In the genomic region with DNA sequence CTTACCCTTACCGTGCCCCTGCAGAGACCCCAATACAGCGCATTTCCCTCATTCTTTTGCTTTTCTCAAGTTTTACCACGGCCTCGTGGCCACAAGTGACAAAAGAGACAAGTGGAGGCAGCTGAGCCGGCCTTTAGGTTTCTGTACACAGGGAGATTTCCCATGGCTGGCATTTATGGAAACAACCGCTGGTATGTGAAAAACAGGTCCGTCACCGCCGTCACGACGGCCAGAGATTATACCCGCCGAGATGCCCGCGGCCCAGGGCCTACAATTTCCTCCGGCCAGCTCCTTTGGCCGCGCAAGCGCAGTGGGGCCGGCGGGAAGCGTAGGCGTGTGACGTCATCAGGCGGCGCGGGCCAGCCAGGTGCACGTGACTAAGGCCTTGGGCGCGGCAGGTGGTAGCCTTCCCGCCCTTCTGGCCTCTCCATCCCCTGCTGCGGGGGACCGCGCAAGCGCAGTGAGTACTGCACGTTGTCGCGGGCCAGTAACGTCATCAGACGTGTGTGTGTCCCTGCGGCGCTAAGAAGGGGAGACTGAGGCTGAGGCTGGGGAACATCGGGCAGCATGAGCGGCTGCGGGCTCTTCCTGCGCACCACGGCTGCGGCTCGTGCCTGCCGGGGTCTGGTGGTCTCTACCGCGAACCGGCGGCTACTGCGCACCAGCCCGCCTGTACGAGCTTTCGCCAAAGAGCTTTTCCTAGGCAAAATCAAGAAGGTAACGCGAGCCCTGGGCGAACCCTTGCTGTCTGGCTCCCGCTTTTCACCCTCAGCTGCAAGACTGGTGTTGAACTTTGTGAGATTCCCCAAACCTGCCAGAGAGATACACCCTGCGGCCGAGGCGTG, we compare ENCODE assay signal across 1 cellular context.
TF ChIP-seq lines count a peak whose summit lies in the region.

A gene (plus strand): TSS at position 496 of the 845 bp plus-strand sequence. CDS start 72 bp downstream, at position 568.

TF ChIP-seq in HepG2, 621 proteins besides CTCF, POLR2A, EP300 and RAD21 (continued from another document and continues in another):
- TF ChIP-seq, protein P1, sequence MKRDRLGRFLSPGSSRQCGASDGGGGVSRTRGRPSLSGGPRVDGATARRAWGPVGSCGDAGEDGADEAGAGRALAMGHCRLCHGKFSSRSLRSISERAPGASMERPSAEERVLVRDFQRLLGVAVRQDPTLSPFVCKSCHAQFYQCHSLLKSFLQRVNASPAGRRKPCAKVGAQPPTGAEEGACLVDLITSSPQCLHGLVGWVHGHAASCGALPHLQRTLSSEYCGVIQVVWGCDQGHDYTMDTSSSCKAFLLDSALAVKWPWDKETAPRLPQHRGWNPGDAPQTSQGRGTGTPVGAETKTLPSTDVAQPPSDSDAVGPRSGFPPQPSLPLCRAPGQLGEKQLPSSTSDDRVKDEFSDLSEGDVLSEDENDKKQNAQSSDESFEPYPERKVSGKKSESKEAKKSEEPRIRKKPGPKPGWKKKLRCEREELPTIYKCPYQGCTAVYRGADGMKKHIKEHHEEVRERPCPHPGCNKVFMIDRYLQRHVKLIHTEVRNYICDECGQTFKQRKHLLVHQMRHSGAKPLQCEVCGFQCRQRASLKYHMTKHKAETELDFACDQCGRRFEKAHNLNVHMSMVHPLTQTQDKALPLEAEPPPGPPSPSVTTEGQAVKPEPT (CRISPR knock-in tag; IDR thresholded peaks at IDR 0.05; ENCODE audit: low read depth) = peak; percentile 80
- TF ChIP-seq ZNF24 (IDR thresholded peaks at IDR 0.05) (no peak), ZNF143 (CRISPR knock-in tag; IDR thresholded peaks at IDR 0.05) (peak; percentile 67), HDAC2 (CRISPR knock-in tag; IDR thresholded peaks at IDR 0.05) (peak; percentile 96), JUND (CRISPR knock-in tag; IDR thresholded peaks at IDR 0.05) (0 out of 2 replicates have a peak, but pooled peaks have one; percentile 70), KDM4B (CRISPR knock-in tag; IDR thresholded peaks at IDR 0.05) (peak; percentile 85), ZNF333 (CRISPR knock-in tag; IDR thresholded peaks at IDR 0.05; ENCODE audit: borderline replicate concordance) (peak; percentile 95), ATF7-NPFF (CRISPR knock-in tag; IDR thresholded peaks at IDR 0.05; ENCODE audit: low read depth) (peak; percentile 97), GABPB1 (CRISPR knock-in tag; IDR thresholded peaks at IDR 0.05) (peak; percentile 91), THYN1 (CRISPR knock-in tag; IDR thresholded peaks at IDR 0.05; ENCODE audit: borderline replicate concordance, low read depth) (no peak), RNF2 (conservative IDR thresholded peaks at IDR 0.05; ENCODE audit: low read depth) (peak; percentile 99), ZNF616 (CRISPR knock-in tag; IDR thresholded peaks at IDR 0.05; ENCODE audit: low read depth) (peak; percentile 97; the same call in 1 of the 2 replicates), PAWR (CRISPR knock-in tag; IDR thresholded peaks at IDR 0.05; ENCODE audit: borderline replicate concordance) (no peak), ZNF263 (CRISPR knock-in tag; IDR thresholded peaks at IDR 0.05) (peak; percentile 78), ZBTB7B (CRISPR knock-in tag; IDR thresholded peaks at IDR 0.05) (peak; percentile 68; the same call in 1 of the 2 replicates), ZFYVE20 (CRISPR knock-in tag; IDR thresholded peaks at IDR 0.05; ENCODE audit: borderline replicate concordance, low read depth) (no peak), ZEB1 (IDR thresholded peaks at IDR 0.05; ENCODE audit: insufficient replicate concordance, low read depth) (no peak), ZKSCAN8 (CRISPR knock-in tag; IDR thresholded peaks at IDR 0.05; ENCODE audit: borderline replicate concordance) (no peak), ZNF253 (CRISPR knock-in tag; IDR thresholded peaks at IDR 0.05; ENCODE audit: borderline replicate concordance) (peak; percentile 92; the same call in 1 of the 2 replicates), PRPF4 (IDR thresholded peaks at IDR 0.05; ENCODE audit: low read depth, low read length, poor library complexity, severe bottlenecking) (no peak), ZNF660 (CRISPR knock-in tag; IDR thresholded peaks at IDR 0.05; ENCODE audit: borderline replicate concordance, low read depth) (no peak; the same call in 1 of the 2 replicates), ZNF510 (CRISPR knock-in tag; IDR thresholded peaks at IDR 0.05; ENCODE audit: low read depth) (peak; percentile 64; the same call in 1 of the 2 replicates), KLF12 (CRISPR knock-in tag; IDR thresholded peaks at IDR 0.05; ENCODE audit: borderline replicate concordance) (peak; percentile 96), ETV6 (CRISPR knock-in tag; conservative IDR thresholded peaks at IDR 0.05) (peak; percentile 70; the same call in 1 of the 2 replicates), FOXM1 (CRISPR knock-in tag; IDR thresholded peaks at IDR 0.05) (0 out of 2 replicates have a peak, but pooled peaks have one; percentile 73), KDM6A (CRISPR knock-in tag; IDR thresholded peaks at IDR 0.05; ENCODE audit: low read depth) (no peak), ARID2 (CRISPR knock-in tag; IDR thresholded peaks at IDR 0.05; ENCODE audit: borderline replicate concordance) (peak; percentile 99; the same call in 1 of the 2 replicates), KMT2B (CRISPR knock-in tag; IDR thresholded peaks at IDR 0.05) (peak; percentile 94), MIER2 (CRISPR knock-in tag; IDR thresholded peaks at IDR 0.05) (peak; percentile 81), WIZ (CRISPR knock-in tag; IDR thresholded peaks at IDR 0.05) (no peak), MBNL3 (CRISPR knock-in tag; conservative IDR thresholded peaks at IDR 0.05) (no peak), HHEX (CRISPR knock-in tag; IDR thresholded peaks at IDR 0.05) (no peak), ARNT (IDR thresholded peaks at IDR 0.05) (no peak), ZNF20 (CRISPR knock-in tag; IDR thresholded peaks at IDR 0.05) (no peak)
- TF ChIP-seq, protein P2, sequence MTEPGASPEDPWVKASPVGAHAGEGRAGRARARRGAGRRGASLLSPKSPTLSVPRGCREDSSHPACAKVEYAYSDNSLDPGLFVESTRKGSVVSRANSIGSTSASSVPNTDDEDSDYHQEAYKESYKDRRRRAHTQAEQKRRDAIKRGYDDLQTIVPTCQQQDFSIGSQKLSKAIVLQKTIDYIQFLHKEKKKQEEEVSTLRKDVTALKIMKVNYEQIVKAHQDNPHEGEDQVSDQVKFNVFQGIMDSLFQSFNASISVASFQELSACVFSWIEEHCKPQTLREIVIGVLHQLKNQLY (CRISPR knock-in tag; IDR thresholded peaks at IDR 0.05) = peak; percentile 88
- TF ChIP-seq, protein P3, sequence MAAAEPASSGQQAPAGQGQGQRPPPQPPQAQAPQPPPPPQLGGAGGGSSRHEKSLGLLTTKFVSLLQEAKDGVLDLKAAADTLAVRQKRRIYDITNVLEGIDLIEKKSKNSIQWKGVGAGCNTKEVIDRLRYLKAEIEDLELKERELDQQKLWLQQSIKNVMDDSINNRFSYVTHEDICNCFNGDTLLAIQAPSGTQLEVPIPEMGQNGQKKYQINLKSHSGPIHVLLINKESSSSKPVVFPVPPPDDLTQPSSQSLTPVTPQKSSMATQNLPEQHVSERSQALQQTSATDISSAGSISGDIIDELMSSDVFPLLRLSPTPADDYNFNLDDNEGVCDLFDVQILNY (CRISPR knock-in tag; conservative IDR thresholded peaks at IDR 0.05) = peak; percentile 96
- TF ChIP-seq, protein P4, sequence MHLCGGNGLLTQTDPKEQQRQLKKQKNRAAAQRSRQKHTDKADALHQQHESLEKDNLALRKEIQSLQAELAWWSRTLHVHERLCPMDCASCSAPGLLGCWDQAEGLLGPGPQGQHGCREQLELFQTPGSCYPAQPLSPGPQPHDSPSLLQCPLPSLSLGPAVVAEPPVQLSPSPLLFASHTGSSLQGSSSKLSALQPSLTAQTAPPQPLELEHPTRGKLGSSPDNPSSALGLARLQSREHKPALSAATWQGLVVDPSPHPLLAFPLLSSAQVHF (CRISPR knock-in tag; IDR thresholded peaks at IDR 0.05) = peak; percentile 94
- TF ChIP-seq, protein P5, sequence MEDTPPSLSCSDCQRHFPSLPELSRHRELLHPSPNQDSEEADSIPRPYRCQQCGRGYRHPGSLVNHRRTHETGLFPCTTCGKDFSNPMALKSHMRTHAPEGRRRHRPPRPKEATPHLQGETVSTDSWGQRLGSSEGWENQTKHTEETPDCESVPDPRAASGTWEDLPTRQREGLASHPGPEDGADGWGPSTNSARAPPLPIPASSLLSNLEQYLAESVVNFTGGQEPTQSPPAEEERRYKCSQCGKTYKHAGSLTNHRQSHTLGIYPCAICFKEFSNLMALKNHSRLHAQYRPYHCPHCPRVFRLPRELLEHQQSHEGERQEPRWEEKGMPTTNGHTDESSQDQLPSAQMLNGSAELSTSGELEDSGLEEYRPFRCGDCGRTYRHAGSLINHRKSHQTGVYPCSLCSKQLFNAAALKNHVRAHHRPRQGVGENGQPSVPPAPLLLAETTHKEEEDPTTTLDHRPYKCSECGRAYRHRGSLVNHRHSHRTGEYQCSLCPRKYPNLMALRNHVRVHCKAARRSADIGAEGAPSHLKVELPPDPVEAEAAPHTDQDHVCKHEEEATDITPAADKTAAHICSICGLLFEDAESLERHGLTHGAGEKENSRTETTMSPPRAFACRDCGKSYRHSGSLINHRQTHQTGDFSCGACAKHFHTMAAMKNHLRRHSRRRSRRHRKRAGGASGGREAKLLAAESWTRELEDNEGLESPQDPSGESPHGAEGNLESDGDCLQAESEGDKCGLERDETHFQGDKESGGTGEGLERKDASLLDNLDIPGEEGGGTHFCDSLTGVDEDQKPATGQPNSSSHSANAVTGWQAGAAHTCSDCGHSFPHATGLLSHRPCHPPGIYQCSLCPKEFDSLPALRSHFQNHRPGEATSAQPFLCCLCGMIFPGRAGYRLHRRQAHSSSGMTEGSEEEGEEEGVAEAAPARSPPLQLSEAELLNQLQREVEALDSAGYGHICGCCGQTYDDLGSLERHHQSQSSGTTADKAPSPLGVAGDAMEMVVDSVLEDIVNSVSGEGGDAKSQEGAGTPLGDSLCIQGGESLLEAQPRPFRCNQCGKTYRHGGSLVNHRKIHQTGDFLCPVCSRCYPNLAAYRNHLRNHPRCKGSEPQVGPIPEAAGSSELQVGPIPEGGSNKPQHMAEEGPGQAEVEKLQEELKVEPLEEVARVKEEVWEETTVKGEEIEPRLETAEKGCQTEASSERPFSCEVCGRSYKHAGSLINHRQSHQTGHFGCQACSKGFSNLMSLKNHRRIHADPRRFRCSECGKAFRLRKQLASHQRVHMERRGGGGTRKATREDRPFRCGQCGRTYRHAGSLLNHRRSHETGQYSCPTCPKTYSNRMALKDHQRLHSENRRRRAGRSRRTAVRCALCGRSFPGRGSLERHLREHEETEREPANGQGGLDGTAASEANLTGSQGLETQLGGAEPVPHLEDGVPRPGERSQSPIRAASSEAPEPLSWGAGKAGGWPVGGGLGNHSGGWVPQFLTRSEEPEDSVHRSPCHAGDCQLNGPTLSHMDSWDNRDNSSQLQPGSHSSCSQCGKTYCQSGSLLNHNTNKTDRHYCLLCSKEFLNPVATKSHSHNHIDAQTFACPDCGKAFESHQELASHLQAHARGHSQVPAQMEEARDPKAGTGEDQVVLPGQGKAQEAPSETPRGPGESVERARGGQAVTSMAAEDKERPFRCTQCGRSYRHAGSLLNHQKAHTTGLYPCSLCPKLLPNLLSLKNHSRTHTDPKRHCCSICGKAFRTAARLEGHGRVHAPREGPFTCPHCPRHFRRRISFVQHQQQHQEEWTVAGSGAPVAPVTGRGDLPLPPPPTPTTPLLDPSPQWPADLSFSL (CRISPR knock-in tag; IDR thresholded peaks at IDR 0.05) = no peak
- TF ChIP-seq, protein P6, sequence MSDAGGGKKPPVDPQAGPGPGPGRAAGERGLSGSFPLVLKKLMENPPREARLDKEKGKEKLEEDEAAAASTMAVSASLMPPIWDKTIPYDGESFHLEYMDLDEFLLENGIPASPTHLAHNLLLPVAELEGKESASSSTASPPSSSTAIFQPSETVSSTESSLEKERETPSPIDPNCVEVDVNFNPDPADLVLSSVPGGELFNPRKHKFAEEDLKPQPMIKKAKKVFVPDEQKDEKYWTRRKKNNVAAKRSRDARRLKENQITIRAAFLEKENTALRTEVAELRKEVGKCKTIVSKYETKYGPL (CRISPR knock-in tag; IDR thresholded peaks at IDR 0.05) = no peak
- TF ChIP-seq, protein P7, sequence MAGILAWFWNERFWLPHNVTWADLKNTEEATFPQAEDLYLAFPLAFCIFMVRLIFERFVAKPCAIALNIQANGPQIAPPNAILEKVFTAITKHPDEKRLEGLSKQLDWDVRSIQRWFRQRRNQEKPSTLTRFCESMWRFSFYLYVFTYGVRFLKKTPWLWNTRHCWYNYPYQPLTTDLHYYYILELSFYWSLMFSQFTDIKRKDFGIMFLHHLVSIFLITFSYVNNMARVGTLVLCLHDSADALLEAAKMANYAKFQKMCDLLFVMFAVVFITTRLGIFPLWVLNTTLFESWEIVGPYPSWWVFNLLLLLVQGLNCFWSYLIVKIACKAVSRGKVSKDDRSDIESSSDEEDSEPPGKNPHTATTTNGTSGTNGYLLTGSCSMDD (CRISPR knock-in tag; IDR thresholded peaks at IDR 0.05) = peak; percentile 91
- TF ChIP-seq, protein P8, sequence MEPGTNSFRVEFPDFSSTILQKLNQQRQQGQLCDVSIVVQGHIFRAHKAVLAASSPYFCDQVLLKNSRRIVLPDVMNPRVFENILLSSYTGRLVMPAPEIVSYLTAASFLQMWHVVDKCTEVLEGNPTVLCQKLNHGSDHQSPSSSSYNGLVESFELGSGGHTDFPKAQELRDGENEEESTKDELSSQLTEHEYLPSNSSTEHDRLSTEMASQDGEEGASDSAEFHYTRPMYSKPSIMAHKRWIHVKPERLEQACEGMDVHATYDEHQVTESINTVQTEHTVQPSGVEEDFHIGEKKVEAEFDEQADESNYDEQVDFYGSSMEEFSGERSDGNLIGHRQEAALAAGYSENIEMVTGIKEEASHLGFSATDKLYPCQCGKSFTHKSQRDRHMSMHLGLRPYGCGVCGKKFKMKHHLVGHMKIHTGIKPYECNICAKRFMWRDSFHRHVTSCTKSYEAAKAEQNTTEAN (CRISPR knock-in tag; conservative IDR thresholded peaks at IDR 0.05) = peak; percentile 98
